ENCODE assay signal across 38 cellular contexts in the genomic region with DNA sequence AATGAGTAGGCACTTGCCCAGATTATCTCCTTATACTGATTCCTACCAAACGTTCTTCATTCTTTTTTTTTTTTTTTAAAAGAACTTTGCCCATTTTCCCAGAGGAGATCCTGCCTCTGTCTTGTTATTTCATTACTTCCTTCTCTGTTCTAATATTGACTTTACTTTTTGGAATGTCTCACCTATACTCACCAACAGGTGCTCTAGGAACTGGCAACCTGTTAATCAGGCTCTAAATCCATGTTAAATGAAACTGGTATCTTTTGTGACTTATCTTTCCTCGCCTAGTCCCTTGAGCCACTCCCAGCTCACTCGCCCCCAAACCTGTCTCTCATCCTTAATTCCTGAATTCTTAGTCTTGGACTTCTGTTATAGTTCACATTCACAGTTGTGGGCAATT. TPM values are rescaled to one million over a fixed set of nuclear protein-coding genes. Genes with fewer than 3 reads are reported as not detected.
"Had no signal": no experiment of that assay in that cellular context is flagged by ENCODE, and none has a peak within 500 bp of the region (broad histone marks: within the 10 kb centered on the region; RNA-seq: fewer than 3 reads in every experiment).

No MANE protein-coding gene starts in this region.

- H3K4me1 Mint-ChIP-seq: activated CD4-positive, alpha-beta T cell treated with anti-CD3 and anti-CD28 coated beads, Interleukin-2, amount 10 ng/mL, durations not matched to agents 24 days and 14 days; activated naive CD8-positive, alpha-beta T cell treated with anti-CD3 and anti-CD28 coated beads for 36 hours had no signal

- H3K4me3 ChIP-seq: body of pancreas, MG63, Peyer's patch, SJCRH30, SK-N-MC had no signal

- H3K4me3 Mint-ChIP-seq: activated CD4-positive, alpha-beta T cell treated with anti-CD3 and anti-CD28 coated beads, Interleukin-2, amount 10 ng/mL, durations not matched to agents 24 days and 14 days; activated CD8-positive, alpha-beta T cell treated with anti-CD3 and anti-CD28 coated beads for 36 hours; activated naive CD8-positive, alpha-beta T cell treated with anti-CD3 and anti-CD28 coated beads for 36 hours; activated T-cell treated with anti-CD3 and anti-CD28 coated beads, Interleukin-2, amount 50 U/mL, for 72 hours; activated T-helper 17 cell treated with anti-CD3 and anti-CD28 coated beads, Interleukin-2, amount 50 U/mL, for 72 hours had no signal

- H3K9me3 ChIP-seq: body of pancreas, MG63, Peyer's patch, SJCRH30 had no signal

- H3K4me1 ChIP-seq: SJCRH30 had no signal

- ATAC-seq: activated CD8-positive, alpha-beta T cell treated with anti-CD3 and anti-CD28 coated beads for 36 hours; activated T-cell treated with anti-CD3 and anti-CD28 coated beads, Interleukin-2, amount 50 U/mL, for 72 hours; activated T-helper 17 cell treated with anti-CD3 and anti-CD28 coated beads, Interleukin-2, amount 50 U/mL, for 72 hours; body of pancreas; PC-3; Right ventricle myocardium inferior had no signal

- DNase-seq: activated CD4-positive, alpha-beta T cell treated with anti-CD3 and anti-CD28 coated beads, Interleukin-2, amount 10 ng/mL, durations not matched to agents 24 days and 14 days; activated CD4-positive, alpha-beta T cell treated with anti-CD3 and anti-CD28 coated beads, Interleukin-2, amount 50 U/mL, for 4 hours; activated CD8-positive, alpha-beta T cell treated with anti-CD3 and anti-CD28 coated beads for 36 hours; activated effector memory CD4-positive, alpha-beta T cell treated with anti-CD3 and anti-CD28 coated beads, Interleukin-2, amount 50 U/mL, for 16 hours; activated naive CD4-positive, alpha-beta T cell; activated naive CD4-positive, alpha-beta T cell treated with anti-CD3 and anti-CD28 coated beads, Interleukin-2, amount 50 U/mL, for 16 hours; activated naive CD8-positive, alpha-beta T cell treated with anti-CD3 and anti-CD28 coated beads for 36 hours; activated T-cell treated with anti-CD3 and anti-CD28 coated beads, Interleukin-2, amount 50 U/mL, for 1 hour; activated T-cell treated with anti-CD3 and anti-CD28 coated beads, Interleukin-2, amount 50 U/mL, for 72 hours; body of pancreas; central memory CD4-positive, alpha-beta T cell; Karpas-422; KBM-7; MG63; NCI-H1048; NCI-H1105 treated with DMSO at 0.1 percent for 48 hours; NCI-H1436; NCI-H1694; NCI-H2029 treated with DMSO at 0.1 percent for 48 hours; NCI-H2107; NCI-H2171; NCI-H510A; NCI-H526; NCI-H748 treated with DMSO at 0.1 percent for 48 hours; NK-92 treated with Interleukin-12 subunit alpha and Interleukin-12 subunit beta, amount 100 ng/mL, for 24 hours; PC-3; Peyer's patch; SJCRH30; T1000 had no signal

- H3K9me3 Mint-ChIP-seq: activated CD4-positive, alpha-beta T cell treated with anti-CD3 and anti-CD28 coated beads, Interleukin-2, amount 10 ng/mL, durations not matched to agents 24 days and 14 days; activated CD8-positive, alpha-beta T cell treated with anti-CD3 and anti-CD28 coated beads for 36 hours; activated naive CD8-positive, alpha-beta T cell treated with anti-CD3 and anti-CD28 coated beads for 36 hours; activated T-cell treated with anti-CD3 and anti-CD28 coated beads, Interleukin-2, amount 50 U/mL, for 72 hours; activated T-helper 17 cell treated with anti-CD3 and anti-CD28 coated beads, Interleukin-2, amount 50 U/mL, for 72 hours had no signal

- H3K27ac Mint-ChIP-seq: activated CD4-positive, alpha-beta T cell treated with anti-CD3 and anti-CD28 coated beads, Interleukin-2, amount 10 ng/mL, durations not matched to agents 24 days and 14 days; activated CD8-positive, alpha-beta T cell treated with anti-CD3 and anti-CD28 coated beads for 36 hours; activated naive CD8-positive, alpha-beta T cell treated with anti-CD3 and anti-CD28 coated beads for 36 hours; activated T-cell treated with anti-CD3 and anti-CD28 coated beads, Interleukin-2, amount 50 U/mL, for 72 hours; activated T-helper 17 cell treated with anti-CD3 and anti-CD28 coated beads, Interleukin-2, amount 50 U/mL, for 72 hours had no signal

- H3K27me3 ChIP-seq: Peyer's patch, SJCRH30 had no signal

- H3K27ac ChIP-seq: body of pancreas, Peyer's patch, RWPE1, SJCRH30, SK-N-MC had no signal

- H3K36me3 Mint-ChIP-seq: activated naive CD8-positive, alpha-beta T cell treated with anti-CD3 and anti-CD28 coated beads for 36 hours had no signal

- H3K36me3 ChIP-seq: MG63, Peyer's patch, SJCRH30 had no signal

RNA-seq across cellular contexts. Expression of a gene that starts 1.2 kb away (rescaled TPM):
- total RNA-seq: activated CD4-positive, alpha-beta T cell treated with anti-CD3 and anti-CD28 coated beads, Interleukin-2, amount 10 ng/mL, durations not matched to agents 24 days and 14 days; activated CD8-positive, alpha-beta memory T cell treated with anti-CD3 and anti-CD28 coated beads for 36 hours; activated CD8-positive, alpha-beta T cell treated with anti-CD3 and anti-CD28 coated beads for 36 hours; activated naive CD8-positive, alpha-beta T cell treated with anti-CD3 and anti-CD28 coated beads for 36 hours; activated T-cell treated with anti-CD3 and anti-CD28 coated beads, Interleukin-2, amount 50 U/mL, for 72 hours; activated T-helper 17 cell treated with anti-CD3 and anti-CD28 coated beads, Interleukin-2, amount 50 U/mL, for 72 hours; astrocyte; body of pancreas; cerebellum; PC-3; Peyer's patch; Right ventricle myocardium inferior; SJCRH30; T-helper 1 cell treated with Interleukin-12 subunit alpha and Interleukin-12 subunit beta and Interleukin-4 antibody, amounts not matched to agents 30 ng/mL and 1 ng/mL, for 36 hours; T-helper 2 cell treated with Interferon-gamma antibody and Interleukin-4, amounts not matched to agents 100 ng/mL and 5 ng/mL, for 36 hours had no signal

RNA-seq across cellular contexts. Expression of a gene that starts 2.5 kb away (rescaled TPM):
- total RNA-seq: activated CD4-positive, alpha-beta T cell treated with anti-CD3 and anti-CD28 coated beads, Interleukin-2, amount 10 ng/mL, durations not matched to agents 24 days and 14 days; activated CD8-positive, alpha-beta memory T cell treated with anti-CD3 and anti-CD28 coated beads for 36 hours; activated CD8-positive, alpha-beta T cell treated with anti-CD3 and anti-CD28 coated beads for 36 hours; activated naive CD8-positive, alpha-beta T cell treated with anti-CD3 and anti-CD28 coated beads for 36 hours; activated T-cell treated with anti-CD3 and anti-CD28 coated beads, Interleukin-2, amount 50 U/mL, for 72 hours; activated T-helper 17 cell treated with anti-CD3 and anti-CD28 coated beads, Interleukin-2, amount 50 U/mL, for 72 hours; astrocyte; body of pancreas; cerebellum; PC-3; Peyer's patch; Right ventricle myocardium inferior; SJCRH30; T-helper 1 cell treated with Interleukin-12 subunit alpha and Interleukin-12 subunit beta and Interleukin-4 antibody, amounts not matched to agents 30 ng/mL and 1 ng/mL, for 36 hours; T-helper 2 cell treated with Interferon-gamma antibody and Interleukin-4, amounts not matched to agents 100 ng/mL and 5 ng/mL, for 36 hours had no signal

RNA-seq across cellular contexts. Expression of a gene that starts 53.5 kb away (rescaled TPM):
- total RNA-seq: activated CD4-positive, alpha-beta T cell treated with anti-CD3 and anti-CD28 coated beads, Interleukin-2, amount 10 ng/mL, durations not matched to agents 24 days and 14 days; activated CD8-positive, alpha-beta memory T cell treated with anti-CD3 and anti-CD28 coated beads for 36 hours; activated CD8-positive, alpha-beta T cell treated with anti-CD3 and anti-CD28 coated beads for 36 hours; activated naive CD8-positive, alpha-beta T cell treated with anti-CD3 and anti-CD28 coated beads for 36 hours; activated T-cell treated with anti-CD3 and anti-CD28 coated beads, Interleukin-2, amount 50 U/mL, for 72 hours; activated T-helper 17 cell treated with anti-CD3 and anti-CD28 coated beads, Interleukin-2, amount 50 U/mL, for 72 hours; astrocyte; body of pancreas; cerebellum; PC-3; Peyer's patch; Right ventricle myocardium inferior; SJCRH30; T-helper 1 cell treated with Interleukin-12 subunit alpha and Interleukin-12 subunit beta and Interleukin-4 antibody, amounts not matched to agents 30 ng/mL and 1 ng/mL, for 36 hours; T-helper 2 cell treated with Interferon-gamma antibody and Interleukin-4, amounts not matched to agents 100 ng/mL and 5 ng/mL, for 36 hours had no signal
